Comparison of ENCODE assay signal across 2 cellular contexts in the genomic region with DNA sequence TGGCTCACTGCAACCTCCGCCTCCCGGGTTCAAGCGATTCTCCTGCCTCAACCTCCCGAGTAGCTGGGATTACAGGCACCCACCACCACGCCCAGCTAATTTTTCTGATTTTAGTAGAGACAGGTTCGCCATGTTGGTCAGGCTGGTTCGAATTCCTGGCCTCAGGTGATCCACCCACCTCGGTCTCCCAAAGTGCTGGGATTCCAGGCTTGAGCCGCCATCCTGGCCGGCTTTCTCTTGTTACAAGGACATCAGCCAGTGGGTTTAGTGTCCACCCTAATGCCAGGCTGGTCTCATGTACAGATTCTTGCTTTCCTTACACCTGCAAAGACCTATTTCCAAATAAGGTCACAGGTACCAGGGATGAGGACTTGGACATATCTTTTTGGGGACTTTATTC.
TF ChIP-seq lines count a peak whose summit lies in the region.

No MANE protein-coding gene starts in this region.

TF ChIP-seq in HCT116, 20 proteins besides CTCF, POLR2A, EP300 and RAD21:
- TF ChIP-seq SIN3A (IDR thresholded peaks at IDR 0.05; ENCODE audit: low read depth) (no peak), TCF7L2 (IDR thresholded peaks at IDR 0.05; ENCODE audit: borderline replicate concordance, extremely low read depth, insufficient read depth, insufficient read length) (no peak), EGR1 (IDR thresholded peaks at IDR 0.05; ENCODE audit: low read depth) (no peak), ZFX (IDR thresholded peaks at IDR 0.05) (no peak), ELF1 (IDR thresholded peaks at IDR 0.05; ENCODE audit: borderline replicate concordance, low read depth) (no peak), CEBPB (IDR thresholded peaks at IDR 0.05; ENCODE audit: low read depth) (no peak), ZNF274 (IDR thresholded peaks at IDR 0.05; ENCODE audit: low read depth, low read length) (no peak), SRF (IDR thresholded peaks at IDR 0.05; ENCODE audit: low read depth) (no peak), CBX3 (IDR thresholded peaks at IDR 0.05; ENCODE audit: low read depth) (no peak), YY1 (IDR thresholded peaks at IDR 0.05; ENCODE audit: extremely low read depth, insufficient replicate concordance, low read depth, low read length) (no peak), EZH2 (IDR thresholded peaks at IDR 0.05) (no peak), POLR2AphosphoS5 (IDR thresholded peaks at IDR 0.05; ENCODE audit: low read depth, low read length) (no peak)
- TF ChIP-seq, protein P1, sequence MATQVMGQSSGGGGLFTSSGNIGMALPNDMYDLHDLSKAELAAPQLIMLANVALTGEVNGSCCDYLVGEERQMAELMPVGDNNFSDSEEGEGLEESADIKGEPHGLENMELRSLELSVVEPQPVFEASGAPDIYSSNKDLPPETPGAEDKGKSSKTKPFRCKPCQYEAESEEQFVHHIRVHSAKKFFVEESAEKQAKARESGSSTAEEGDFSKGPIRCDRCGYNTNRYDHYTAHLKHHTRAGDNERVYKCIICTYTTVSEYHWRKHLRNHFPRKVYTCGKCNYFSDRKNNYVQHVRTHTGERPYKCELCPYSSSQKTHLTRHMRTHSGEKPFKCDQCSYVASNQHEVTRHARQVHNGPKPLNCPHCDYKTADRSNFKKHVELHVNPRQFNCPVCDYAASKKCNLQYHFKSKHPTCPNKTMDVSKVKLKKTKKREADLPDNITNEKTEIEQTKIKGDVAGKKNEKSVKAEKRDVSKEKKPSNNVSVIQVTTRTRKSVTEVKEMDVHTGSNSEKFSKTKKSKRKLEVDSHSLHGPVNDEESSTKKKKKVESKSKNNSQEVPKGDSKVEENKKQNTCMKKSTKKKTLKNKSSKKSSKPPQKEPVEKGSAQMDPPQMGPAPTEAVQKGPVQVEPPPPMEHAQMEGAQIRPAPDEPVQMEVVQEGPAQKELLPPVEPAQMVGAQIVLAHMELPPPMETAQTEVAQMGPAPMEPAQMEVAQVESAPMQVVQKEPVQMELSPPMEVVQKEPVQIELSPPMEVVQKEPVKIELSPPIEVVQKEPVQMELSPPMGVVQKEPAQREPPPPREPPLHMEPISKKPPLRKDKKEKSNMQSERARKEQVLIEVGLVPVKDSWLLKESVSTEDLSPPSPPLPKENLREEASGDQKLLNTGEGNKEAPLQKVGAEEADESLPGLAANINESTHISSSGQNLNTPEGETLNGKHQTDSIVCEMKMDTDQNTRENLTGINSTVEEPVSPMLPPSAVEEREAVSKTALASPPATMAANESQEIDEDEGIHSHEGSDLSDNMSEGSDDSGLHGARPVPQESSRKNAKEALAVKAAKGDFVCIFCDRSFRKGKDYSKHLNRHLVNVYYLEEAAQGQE (IDR thresholded peaks at IDR 0.05; ENCODE audit: low read depth): no peak
- TF ChIP-seq, protein P2, sequence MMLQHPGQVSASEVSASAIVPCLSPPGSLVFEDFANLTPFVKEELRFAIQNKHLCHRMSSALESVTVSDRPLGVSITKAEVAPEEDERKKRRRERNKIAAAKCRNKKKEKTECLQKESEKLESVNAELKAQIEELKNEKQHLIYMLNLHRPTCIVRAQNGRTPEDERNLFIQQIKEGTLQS (IDR thresholded peaks at IDR 0.05): no peak
- TF ChIP-seq, protein P3, sequence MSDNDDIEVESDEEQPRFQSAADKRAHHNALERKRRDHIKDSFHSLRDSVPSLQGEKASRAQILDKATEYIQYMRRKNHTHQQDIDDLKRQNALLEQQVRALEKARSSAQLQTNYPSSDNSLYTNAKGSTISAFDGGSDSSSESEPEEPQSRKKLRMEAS (IDR thresholded peaks at IDR 0.05): no peak
- TF ChIP-seq, protein P4, sequence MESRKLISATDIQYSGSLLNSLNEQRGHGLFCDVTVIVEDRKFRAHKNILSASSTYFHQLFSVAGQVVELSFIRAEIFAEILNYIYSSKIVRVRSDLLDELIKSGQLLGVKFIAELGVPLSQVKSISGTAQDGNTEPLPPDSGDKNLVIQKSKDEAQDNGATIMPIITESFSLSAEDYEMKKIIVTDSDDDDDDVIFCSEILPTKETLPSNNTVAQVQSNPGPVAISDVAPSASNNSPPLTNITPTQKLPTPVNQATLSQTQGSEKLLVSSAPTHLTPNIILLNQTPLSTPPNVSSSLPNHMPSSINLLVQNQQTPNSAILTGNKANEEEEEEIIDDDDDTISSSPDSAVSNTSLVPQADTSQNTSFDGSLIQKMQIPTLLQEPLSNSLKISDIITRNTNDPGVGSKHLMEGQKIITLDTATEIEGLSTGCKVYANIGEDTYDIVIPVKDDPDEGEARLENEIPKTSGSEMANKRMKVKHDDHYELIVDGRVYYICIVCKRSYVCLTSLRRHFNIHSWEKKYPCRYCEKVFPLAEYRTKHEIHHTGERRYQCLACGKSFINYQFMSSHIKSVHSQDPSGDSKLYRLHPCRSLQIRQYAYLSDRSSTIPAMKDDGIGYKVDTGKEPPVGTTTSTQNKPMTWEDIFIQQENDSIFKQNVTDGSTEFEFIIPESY (IDR thresholded peaks at IDR 0.05; ENCODE audit: extremely low read depth, insufficient replicate concordance, low read length): no peak
TF ChIP-seq in HCT116: peak in this region for 0.

TF ChIP-seq in K562, 482 proteins besides CTCF, POLR2A, EP300 and RAD21:
- TF ChIP-seq XRCC3 (IDR thresholded peaks at IDR 0.05) (no peak), ARHGAP35 (IDR thresholded peaks at IDR 0.05; ENCODE audit: partially characterized antibody) (no peak)
